Comparison of ENCODE assay signal across 20 cellular contexts in genomic region chr2:159246325-159246988, GRCh38. TPM values are rescaled to one million over a fixed set of nuclear protein-coding genes. Genes with fewer than 3 reads are reported as not detected.
DNase-seq lines count a peak whose midpoint lies in the region; ATAC-seq, FAIRE-seq and TF ChIP-seq lines count a peak whose summit lies in the region.
"Had no signal": no experiment of that assay in that cellular context is flagged by ENCODE, and none has a peak within 500 bp of the region (broad histone marks: within the 10 kb centered on the region; RNA-seq: fewer than 3 reads in every experiment).

No MANE protein-coding gene starts in this region.

- H3K9me3 ChIP-seq in HepG2 (ENCODE audit: low read length) (no peaks in the 10 kb centered on the region), right lobe of liver (no peaks in the 10 kb centered on the region), HEK293 (ENCODE audit: control insufficient read depth, insufficient read depth, low read depth, low read length) (no peaks in the 10 kb centered on the region), osteoblast (ENCODE audit: low read depth, low read length) (no peaks in the 10 kb centered on the region)

- POLR2A ChIA-PET in HepG2 (lab: Yijun Ruan, JAX): interaction anchor here (0.7 kb wide), 1 partner anchor 37 kb away, joined by 4 read pairs; no protein-coding TSS in a partner anchor
- POLR2A ChIA-PET in HEK293 (lab: Yijun Ruan, JAX): interaction anchor here (0.7 to 1.1 kb wide), 2 partner anchors 22 to 561 kb away, joined by 3 to 4 read pairs; no protein-coding TSS in a partner anchor

- H3K9ac ChIP-seq in HepG2 (ENCODE audit: insufficient read depth, low read depth, low read length): no peak overlapping the region

- H4K20me1 ChIP-seq in HepG2 (ENCODE audit: insufficient read depth, low read length) (no peaks in the 10 kb centered on the region), osteoblast (ENCODE audit: insufficient read depth, low read length) (no peaks in the 10 kb centered on the region)

- intact Hi-C loops in HepG2 (cut with micrococcal nuclease; ENCODE audit: unreplicated experiment): no loop called here
- intact Hi-C loops in right lobe of liver (cut with DNase I): no loop called here

- CTCF ChIA-PET in HepG2 (lab: Yijun Ruan, JAX; ENCODE audit: low intra/inter-chr PET ratio, low total read pairs) (no interaction called here), HEK293 (lab: Yijun Ruan, JAX) (no interaction called here)

- H2AFZ ChIP-seq in HepG2 (ENCODE audit: low read length): no peak overlapping the region
- H2AFZ ChIP-seq in osteoblast (ENCODE audit: low read length): no peak overlapping the region
- H2AFZ ChIP-seq: GM23338 had no signal

- FAIRE-seq in HepG2 (lab: Jason Lieb, UNC): no peak
- FAIRE-seq: GM12878, GM19239 had no signal

- no peak overlapping the region for H3K4me3 ChIP-seq in HepG2 (replicated peaks in 1 of 3; ENCODE audit: insufficient read depth in 1 of 3, low read depth in 2 of 3, low read length in 3 of 3)
- H3K4me3 ChIP-seq in right lobe of liver: no peak overlapping the region
- H3K4me3 ChIP-seq in HEK293 (ENCODE audit: low read depth, low read length): no peak overlapping the region
- no peak overlapping the region for H3K4me3 ChIP-seq in osteoblast (ENCODE audit: insufficient read depth, low read length)
- H3K4me3 ChIP-seq: GM12878, GM23338 had no signal

- in situ Hi-C loops in HepG2 (cut with HindIII; ENCODE audit: extremely low pct_ligation_motif_present, low pct_unique_long_range_greater_than_20kb): no loop called here

- H3K27ac ChIP-seq in HepG2 (ENCODE audit: extremely low read length, insufficient read depth, low read length): no peak overlapping the region
- no peak overlapping the region for H3K27ac ChIP-seq in right lobe of liver
- H3K27ac ChIP-seq in HEK293 (ENCODE audit: extremely low read depth, low read depth, low read length): no peak overlapping the region
- H3K27ac ChIP-seq in osteoblast (ENCODE audit: low read depth, low read length): no peak overlapping the region

- no peak for ATAC-seq in HepG2
- ATAC-seq in right lobe of liver: no peak
- no peak for ATAC-seq in GM21528 (IDR thresholded peaks at IDR 0.05; ENCODE audit: low FRiP score, unreplicated experiment)
- ATAC-seq: GM12878, GM23338, HCT116 had no signal

- DNase-seq in HepG2 (ENCODE audit: low spot score) (no peak), right lobe of liver (no peak), osteoblast (ENCODE audit: insufficient read length, low spot score, missing footprints) (peak; percentile 19), NCI-H345 (lab: John Stamatoyannopoulos, UW) (no peak)
- no peak for DNase-seq in stimulated activated CD4-positive, alpha-beta T cell treated with anti-CD3 and anti-CD28 coated beads, Interleukin-2, amount 100 ng/mL, for 24 hours
- DNase-seq: 8988T; CD4-positive, alpha-beta T cell; CD8-positive, alpha-beta memory T cell; DMS 273 treated with DMSO at 0.1 percent for 48 hours; DMS79; EL; GDM1; H9; HFFc6 had no signal

- H3K79me2 ChIP-seq in HepG2 (ENCODE audit: insufficient read depth, low read length) (no peaks in the 10 kb centered on the region), osteoblast (ENCODE audit: insufficient read depth, low read length) (no peaks in the 10 kb centered on the region)

- H3K36me3 ChIP-seq in HepG2 (replicated peaks in 1 of 2; ENCODE audit: control insufficient read depth in 1 of 2, insufficient read depth in 2 of 2, low read length in 2 of 2) (peaks cover 2 to 11% of the 10 kb centered on the region in 2 experiments; a peak in 2 of 5 replicates), right lobe of liver (no peaks in the 10 kb centered on the region), HEK293 (ENCODE audit: control insufficient read depth in 2 of 2, insufficient read depth in 1 of 2, low read length in 2 of 2) (peaks cover 20 to 26% of the 10 kb centered on the region in 2 experiments), osteoblast (ENCODE audit: insufficient read depth, low read length) (peaks cover 12% of the 10 kb centered on the region)

- H3K4me2 ChIP-seq in HepG2 (ENCODE audit: low read depth, low read length): no peak overlapping the region
- H3K4me2 ChIP-seq in osteoblast (ENCODE audit: insufficient read depth, low read length): no peak overlapping the region
- H3K4me2 ChIP-seq: GM23338 had no signal

- no peak for TF ChIP-seq RAD21 in HepG2 (CRISPR knock-in tag; IDR thresholded peaks at IDR 0.05)

- BruUV-seq in HepG2 (replicated peaks; lab: Mats Ljungman, UMichigan): no TSS peak

- WGBS in HepG2 (ENCODE audit: low lambda C conversion rate): 94% methylated on average over 7 of the region's 7 CpGs
- 100% methylated on average over 7 of the region's 7 CpGs for WGBS in right lobe of liver (ENCODE audit: insufficient coverage, low coverage, low lambda C conversion rate, missing lambda C conversion rate)

- TF ChIP-seq POLR2A in HepG2 (IDR thresholded peaks at IDR 0.05; ENCODE audit: insufficient read depth in 1 of 2, low read depth in 2 of 2, low read length in 2 of 2) (no peak), right lobe of liver (IDR thresholded peaks at IDR 0.05) (no peak)

- no peak for TF ChIP-seq CTCF in HepG2 (CRISPR knock-in tag; IDR thresholded peaks at IDR 0.05)
- TF ChIP-seq CTCF in right lobe of liver (IDR thresholded peaks at IDR 0.05): no peak
- TF ChIP-seq CTCF in HEK293 (tag by site-specific recombination; IDR thresholded peaks at IDR 0.05): no peak
- no peak for TF ChIP-seq CTCF in osteoblast (IDR thresholded peaks at IDR 0.05; ENCODE audit: extremely low read depth, low read depth, low read length)

- H3K4me1 ChIP-seq in HepG2 (ENCODE audit: insufficient read depth, low read length) (no peaks in the 10 kb centered on the region), right lobe of liver (no peaks in the 10 kb centered on the region), HEK293 (ENCODE audit: control insufficient read depth, insufficient read depth, low read length) (peaks cover 3% of the 10 kb centered on the region), osteoblast (ENCODE audit: insufficient read depth, low read length) (peaks cover 10% of the 10 kb centered on the region)

- TF ChIP-seq EP300 in HepG2 (IDR thresholded peaks at IDR 0.05; ENCODE audit: low read depth in 2 of 2, low read length in 2 of 2) (no peak), HepG2 (CRISPR knock-in tag; IDR thresholded peaks at IDR 0.05; ENCODE audit: borderline replicate concordance) (no peak)

- H3K27me3 ChIP-seq in HepG2 (ENCODE audit: control insufficient read depth in 1 of 2, insufficient read depth in 2 of 2, low read length in 2 of 2): no peaks in the 10 kb centered on the region
- H3K27me3 ChIP-seq in right lobe of liver: no peaks in the 10 kb centered on the region
- no peaks in the 10 kb centered on the region for H3K27me3 ChIP-seq in osteoblast (ENCODE audit: insufficient read depth, low read length)

TF ChIP-seq in HepG2, 621 proteins besides CTCF, POLR2A, EP300 and RAD21 (continues in another document):
- TF ChIP-seq E2F2 (CRISPR knock-in tag; IDR thresholded peaks at IDR 0.05; ENCODE audit: borderline replicate concordance) (no peak), MAFF (IDR thresholded peaks at IDR 0.05; ENCODE audit: low read depth, low read length) (peak; percentile 62; the same call in 1 of the 2 replicates)

TF ChIP-seq in HEK293, 187 proteins besides CTCF, POLR2A, EP300 and RAD21 (continues in another document):
- TF ChIP-seq ZNF184 (tag by site-specific recombination; IDR thresholded peaks at IDR 0.05) (peak; percentile 96), SCRT2 (tag by site-specific recombination; IDR thresholded peaks at IDR 0.05) (no peak), ZNF664 (tag by site-specific recombination; IDR thresholded peaks at IDR 0.05) (no peak), ZSCAN30 (tag by site-specific recombination; IDR thresholded peaks at IDR 0.05) (no peak), ZNF114 (tag by site-specific recombination; IDR thresholded peaks at IDR 0.05) (no peak)

RNA-seq across cellular contexts. Expression of gene WDSUB1, which starts 40.0 kb away (rescaled TPM):
- total RNA-seq in HepG2 (2016; rRNA removed; fragmentation: Illumina TruSeq; extraction: Trizol) (10.7 and 16.3 TPM in 2 replicates), right lobe of liver (1 to 10 TPM; 2.2 to 4.3 (median 3.2) TPM), osteoblast (12.7 and 13.8 TPM in 2 replicates)
- 7.2 and 7.7 TPM in 2 replicates for total RNA-seq in HepG2 (2016; cell fraction: cytosol; rRNA removed; fragmentation: Illumina TruSeq; extraction: Trizol; ENCODE audit: low read depth)
- 10.5 and 14.5 TPM in 2 replicates for total RNA-seq in HepG2 (2016; cell fraction: insoluble cytoplasmic fraction; rRNA removed; fragmentation: Illumina TruSeq; extraction: Trizol)
- 7.8 and 8.5 TPM in 2 replicates for total RNA-seq in HepG2 (2016; cell fraction: membrane; rRNA removed; fragmentation: Illumina TruSeq; extraction: Trizol)
- total RNA-seq in HepG2 (2016; cell fraction: nucleus; rRNA removed; fragmentation: Illumina TruSeq; extraction: Trizol): 8.5 and 11.2 TPM in 2 replicates
- polyA plus RNA-seq in HepG2 (2011; rRNA removed): 9.6 and 10.1 TPM in 2 replicates
- polyA plus RNA-seq in HepG2 (2011; cell fraction: cytosol; rRNA removed): 7.2 and 9.2 TPM in 2 replicates
- polyA plus RNA-seq in HepG2 (2011; cell fraction: nucleus; rRNA removed): 10.9 and 12.9 TPM in 2 replicates
- polyA plus RNA-seq in HepG2 (2012): 12.0 and 15.3 TPM in 2 replicates
- polyA plus RNA-seq in HepG2 (2016; cell fraction: cytosol; fragmentation: Illumina TruSeq; extraction: Trizol; ENCODE audit: low read depth): 3.7 and 4.7 TPM in 2 replicates
- 16.5 and 18.2 TPM in 2 replicates for polyA plus RNA-seq in HepG2 (2016; cell fraction: insoluble cytoplasmic fraction; fragmentation: Illumina TruSeq; extraction: Trizol; ENCODE audit: low read depth)
- 5.8 and 6.6 TPM in 2 replicates for polyA plus RNA-seq in HepG2 (2016; cell fraction: membrane; fragmentation: Illumina TruSeq; extraction: Trizol; ENCODE audit: low read depth)
- polyA plus RNA-seq in HepG2 (2016; cell fraction: nucleus; fragmentation: Illumina TruSeq; extraction: Trizol; ENCODE audit: insufficient read depth, low read depth): 12.5 and 14.0 TPM in 2 replicates
- 5.6 and 17.7 TPM in 2 replicates for polyA minus RNA-seq in HepG2 (2011; rRNA and poly(A)+ RNA removed; ENCODE audit: low replicate concordance)
- 5.4 and 5.7 TPM in 2 replicates for polyA minus RNA-seq in HepG2 (2011; cell fraction: cytosol; rRNA and poly(A)+ RNA removed)
- 25.5 and 31.1 TPM in 2 replicates for polyA minus RNA-seq in HepG2 (2011; cell fraction: nucleus; rRNA and poly(A)+ RNA removed)
